Comparison of ENCODE assay signal across 16 cellular contexts in genomic region chr22:20241579-20242392, GRCh38. TPM values are rescaled to one million over a fixed set of nuclear protein-coding genes. Genes with fewer than 3 reads are reported as not detected.
DNase-seq lines count a peak whose midpoint lies in the region; ATAC-seq and TF ChIP-seq lines count a peak whose summit lies in the region.
"Had no signal": no experiment of that assay in that cellular context is flagged by ENCODE, and none has a peak within 500 bp of the region (broad histone marks: within the 10 kb centered on the region; RNA-seq: fewer than 3 reads in every experiment).

No MANE protein-coding gene starts in this region.

- H3K36me3 ChIP-seq in WERI-Rb-1 = peaks cover 27% of the 10 kb centered on the region

- no peaks in the 10 kb centered on the region for H3K9me3 ChIP-seq in WERI-Rb-1 (ENCODE audit: severe bottlenecking)

- H3K4me3 ChIP-seq in WERI-Rb-1 (ENCODE audit: low read depth, low read length) (no peak overlapping the region), epithelial cell of esophagus (ENCODE audit: low read length) (no peak overlapping the region)
- H3K4me3 ChIP-seq: GM23248 had no signal

- TF ChIP-seq CTCF in WERI-Rb-1 (IDR thresholded peaks at IDR 0.05; ENCODE audit: low read depth, low read length) (no peak), epithelial cell of esophagus (IDR thresholded peaks at IDR 0.05; ENCODE audit: insufficient read depth, low read depth, low read length, missing control alignments) (no peak)

- ATAC-seq in HG02938 (IDR thresholded peaks at IDR 0.05; ENCODE audit: unreplicated experiment) = no peak
- ATAC-seq: Panc1; stimulated activated naive B cell treated with anti-CD40 and anti-IgM and Interleukin-4, amounts not matched to agents 10 μg/mL and 1 μg/mL and 100 μg/mL, for 72 hours had no signal

- H3K27ac ChIP-seq in WERI-Rb-1 = peak overlapping the region; percentile 96
- H3K27ac ChIP-seq: GM23248 had no signal

- H3K27me3 ChIP-seq in WERI-Rb-1 (ENCODE audit: insufficient read depth, low read depth, severe bottlenecking) = no peaks in the 10 kb centered on the region

- DNase-seq in COLO668 (lab: John Stamatoyannopoulos, UW; ENCODE audit: unreplicated experiment) (peak; percentile 14), WERI-Rb-1 (no peak), epithelial cell of esophagus (ENCODE audit: low read depth) (peak; percentile 32), occipital lobe (lab: John Stamatoyannopoulos, UW) (peak; percentile 71), SW 1271 (lab: John Stamatoyannopoulos, UW) (no peak), NK-92 (lab: John Stamatoyannopoulos, UW; ENCODE audit: unreplicated experiment) (no peak), kidney tubule cell (ENCODE audit: low spot score) (no peak)
- DNase-seq: activated CD4-positive, alpha-beta T cell treated with anti-CD3 and anti-CD28 coated beads for 4 hours; GM23248; Karpas-422; NCI-H1694; NCI-H524 treated with DMSO at 0.1 percent for 48 hours; stimulated activated CD4-positive, alpha-beta T cell treated with anti-CD3 and anti-CD28 coated beads, Interleukin-4, amount 100 ng/mL, for 4 hours; stimulated activated naive B cell treated with anti-CD40 and anti-IgM and Interleukin-4, amounts not matched to agents 10 μg/mL and 1 μg/mL and 100 μg/mL, for 72 hours had no signal

RNA-seq across cellular contexts. Expression of gene RTN4R, which starts 26.3 kb away (rescaled TPM):
- 9.5 TPM for total RNA-seq in occipital lobe
- total RNA-seq: GM23248 had no signal

Comparison
In these comparisons a context has a peak if more than half of its experiments do, and no peak if none do; other contexts are left out.
1. DNase-seq: peak in COLO668 (single experiment), epithelial cell of esophagus (single experiment) and occipital lobe (single experiment); none in WERI-Rb-1 (single experiment), SW 1271 (0 of 2), NK-92 (single experiment) and kidney tubule cell (single experiment).